ENCODE assay signal across 1 cellular context in the genomic region with DNA sequence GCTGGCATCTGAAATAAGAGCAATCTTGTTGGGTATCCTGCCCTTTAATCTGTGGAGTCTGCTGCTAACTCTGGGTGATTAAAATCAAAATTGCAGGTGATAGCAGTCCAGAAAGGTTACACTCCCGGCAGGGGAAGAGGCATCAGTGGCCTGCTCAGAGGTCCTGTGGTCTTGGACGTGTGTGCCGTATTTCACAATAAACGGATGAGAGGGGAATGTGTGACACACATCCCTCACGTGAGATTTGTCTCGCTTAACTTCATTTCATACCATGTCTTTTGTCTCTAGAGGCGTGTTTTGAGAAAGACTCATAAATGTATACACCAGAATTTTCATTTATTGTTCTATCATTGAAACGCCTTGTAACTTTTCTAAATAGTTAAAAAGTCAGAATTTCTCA.
TF ChIP-seq lines count a peak whose summit lies in the region.

No MANE protein-coding gene starts in this region.

TF ChIP-seq in GM23338, 12 proteins besides CTCF, POLR2A, EP300 and RAD21 (continued from another document):
- TF ChIP-seq, protein P1, sequence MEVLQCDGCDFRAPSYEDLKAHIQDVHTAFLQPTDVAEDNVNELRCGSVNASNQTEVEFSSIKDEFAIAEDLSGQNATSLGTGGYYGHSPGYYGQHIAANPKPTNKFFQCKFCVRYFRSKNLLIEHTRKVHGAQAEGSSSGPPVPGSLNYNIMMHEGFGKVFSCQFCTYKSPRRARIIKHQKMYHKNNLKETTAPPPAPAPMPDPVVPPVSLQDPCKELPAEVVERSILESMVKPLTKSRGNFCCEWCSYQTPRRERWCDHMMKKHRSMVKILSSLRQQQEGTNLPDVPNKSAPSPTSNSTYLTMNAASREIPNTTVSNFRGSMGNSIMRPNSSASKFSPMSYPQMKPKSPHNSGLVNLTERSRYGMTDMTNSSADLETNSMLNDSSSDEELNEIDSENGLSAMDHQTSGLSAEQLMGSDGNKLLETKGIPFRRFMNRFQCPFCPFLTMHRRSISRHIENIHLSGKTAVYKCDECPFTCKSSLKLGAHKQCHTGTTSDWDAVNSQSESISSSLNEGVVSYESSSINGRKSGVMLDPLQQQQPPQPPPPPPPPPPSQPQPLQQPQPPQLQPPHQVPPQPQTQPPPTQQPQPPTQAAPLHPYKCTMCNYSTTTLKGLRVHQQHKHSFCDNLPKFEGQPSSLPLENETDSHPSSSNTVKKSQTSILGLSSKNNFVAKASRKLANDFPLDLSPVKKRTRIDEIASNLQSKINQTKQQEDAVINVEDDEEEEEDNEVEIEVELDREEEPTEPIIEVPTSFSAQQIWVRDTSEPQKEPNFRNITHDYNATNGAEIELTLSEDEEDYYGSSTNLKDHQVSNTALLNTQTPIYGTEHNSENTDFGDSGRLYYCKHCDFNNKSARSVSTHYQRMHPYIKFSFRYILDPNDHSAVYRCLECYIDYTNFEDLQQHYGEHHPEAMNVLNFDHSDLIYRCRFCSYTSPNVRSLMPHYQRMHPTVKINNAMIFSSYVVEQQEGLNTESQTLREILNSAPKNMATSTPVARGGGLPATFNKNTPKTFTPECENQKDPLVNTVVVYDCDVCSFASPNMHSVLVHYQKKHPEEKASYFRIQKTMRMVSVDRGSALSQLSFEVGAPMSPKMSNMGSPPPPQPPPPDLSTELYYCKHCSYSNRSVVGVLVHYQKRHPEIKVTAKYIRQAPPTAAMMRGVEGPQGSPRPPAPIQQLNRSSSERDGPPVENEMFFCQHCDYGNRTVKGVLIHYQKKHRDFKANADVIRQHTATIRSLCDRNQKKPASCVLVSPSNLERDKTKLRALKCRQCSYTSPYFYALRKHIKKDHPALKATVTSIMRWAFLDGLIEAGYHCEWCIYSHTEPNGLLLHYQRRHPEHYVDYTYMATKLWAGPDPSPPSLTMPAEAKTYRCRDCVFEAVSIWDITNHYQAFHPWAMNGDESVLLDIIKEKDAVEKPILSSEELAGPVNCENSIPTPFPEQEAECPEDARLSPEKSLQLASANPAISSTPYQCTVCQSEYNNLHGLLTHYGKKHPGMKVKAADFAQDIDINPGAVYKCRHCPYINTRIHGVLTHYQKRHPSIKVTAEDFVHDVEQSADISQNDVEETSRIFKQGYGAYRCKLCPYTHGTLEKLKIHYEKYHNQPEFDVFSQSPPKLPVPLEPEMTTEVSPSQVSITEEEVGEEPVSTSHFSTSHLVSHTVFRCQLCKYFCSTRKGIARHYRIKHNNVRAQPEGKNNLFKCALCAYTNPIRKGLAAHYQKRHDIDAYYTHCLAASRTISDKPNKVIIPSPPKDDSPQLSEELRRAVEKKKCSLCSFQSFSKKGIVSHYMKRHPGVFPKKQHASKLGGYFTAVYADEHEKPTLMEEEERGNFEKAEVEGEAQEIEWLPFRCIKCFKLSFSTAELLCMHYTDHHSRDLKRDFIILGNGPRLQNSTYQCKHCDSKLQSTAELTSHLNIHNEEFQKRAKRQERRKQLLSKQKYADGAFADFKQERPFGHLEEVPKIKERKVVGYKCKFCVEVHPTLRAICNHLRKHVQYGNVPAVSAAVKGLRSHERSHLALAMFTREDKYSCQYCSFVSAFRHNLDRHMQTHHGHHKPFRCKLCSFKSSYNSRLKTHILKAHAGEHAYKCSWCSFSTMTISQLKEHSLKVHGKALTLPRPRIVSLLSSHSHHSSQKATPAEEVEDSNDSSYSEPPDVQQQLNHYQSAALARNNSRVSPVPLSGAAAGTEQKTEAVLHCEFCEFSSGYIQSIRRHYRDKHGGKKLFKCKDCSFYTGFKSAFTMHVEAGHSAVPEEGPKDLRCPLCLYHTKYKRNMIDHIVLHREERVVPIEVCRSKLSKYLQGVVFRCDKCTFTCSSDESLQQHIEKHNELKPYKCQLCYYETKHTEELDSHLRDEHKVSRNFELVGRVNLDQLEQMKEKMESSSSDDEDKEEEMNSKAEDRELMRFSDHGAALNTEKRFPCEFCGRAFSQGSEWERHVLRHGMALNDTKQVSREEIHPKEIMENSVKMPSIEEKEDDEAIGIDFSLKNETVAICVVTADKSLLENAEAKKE (CRISPR knock-in tag; IDR thresholded peaks at IDR 0.05), result no peak
- TF ChIP-seq POLR2AphosphoS5 (IDR thresholded peaks at IDR 0.05; ENCODE audit: low read depth), result no peak
- no peak for TF ChIP-seq ZNF331 (CRISPR knock-in tag; IDR thresholded peaks at IDR 0.05; ENCODE audit: low read depth)
- TF ChIP-seq NANOG (IDR thresholded peaks at IDR 0.05; ENCODE audit: borderline replicate concordance), result no peak
- no peak for TF ChIP-seq CREB1 (CRISPR knock-in tag; IDR thresholded peaks at IDR 0.05; ENCODE audit: low read depth)
- TF ChIP-seq ZNF114 (CRISPR knock-in tag; IDR thresholded peaks at IDR 0.05), result no peak
- no peak for TF ChIP-seq EZH2phosphoT487 (IDR thresholded peaks at IDR 0.05; ENCODE audit: unreplicated experiment)
- no peak for TF ChIP-seq JUNB (IDR thresholded peaks at IDR 0.05; ENCODE audit: unreplicated experiment)
- TF ChIP-seq, protein P2, sequence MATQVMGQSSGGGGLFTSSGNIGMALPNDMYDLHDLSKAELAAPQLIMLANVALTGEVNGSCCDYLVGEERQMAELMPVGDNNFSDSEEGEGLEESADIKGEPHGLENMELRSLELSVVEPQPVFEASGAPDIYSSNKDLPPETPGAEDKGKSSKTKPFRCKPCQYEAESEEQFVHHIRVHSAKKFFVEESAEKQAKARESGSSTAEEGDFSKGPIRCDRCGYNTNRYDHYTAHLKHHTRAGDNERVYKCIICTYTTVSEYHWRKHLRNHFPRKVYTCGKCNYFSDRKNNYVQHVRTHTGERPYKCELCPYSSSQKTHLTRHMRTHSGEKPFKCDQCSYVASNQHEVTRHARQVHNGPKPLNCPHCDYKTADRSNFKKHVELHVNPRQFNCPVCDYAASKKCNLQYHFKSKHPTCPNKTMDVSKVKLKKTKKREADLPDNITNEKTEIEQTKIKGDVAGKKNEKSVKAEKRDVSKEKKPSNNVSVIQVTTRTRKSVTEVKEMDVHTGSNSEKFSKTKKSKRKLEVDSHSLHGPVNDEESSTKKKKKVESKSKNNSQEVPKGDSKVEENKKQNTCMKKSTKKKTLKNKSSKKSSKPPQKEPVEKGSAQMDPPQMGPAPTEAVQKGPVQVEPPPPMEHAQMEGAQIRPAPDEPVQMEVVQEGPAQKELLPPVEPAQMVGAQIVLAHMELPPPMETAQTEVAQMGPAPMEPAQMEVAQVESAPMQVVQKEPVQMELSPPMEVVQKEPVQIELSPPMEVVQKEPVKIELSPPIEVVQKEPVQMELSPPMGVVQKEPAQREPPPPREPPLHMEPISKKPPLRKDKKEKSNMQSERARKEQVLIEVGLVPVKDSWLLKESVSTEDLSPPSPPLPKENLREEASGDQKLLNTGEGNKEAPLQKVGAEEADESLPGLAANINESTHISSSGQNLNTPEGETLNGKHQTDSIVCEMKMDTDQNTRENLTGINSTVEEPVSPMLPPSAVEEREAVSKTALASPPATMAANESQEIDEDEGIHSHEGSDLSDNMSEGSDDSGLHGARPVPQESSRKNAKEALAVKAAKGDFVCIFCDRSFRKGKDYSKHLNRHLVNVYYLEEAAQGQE (IDR thresholded peaks at IDR 0.05; ENCODE audit: unreplicated experiment), result no peak
